ENCODE assay signal across 9 cellular contexts in the genomic region with DNA sequence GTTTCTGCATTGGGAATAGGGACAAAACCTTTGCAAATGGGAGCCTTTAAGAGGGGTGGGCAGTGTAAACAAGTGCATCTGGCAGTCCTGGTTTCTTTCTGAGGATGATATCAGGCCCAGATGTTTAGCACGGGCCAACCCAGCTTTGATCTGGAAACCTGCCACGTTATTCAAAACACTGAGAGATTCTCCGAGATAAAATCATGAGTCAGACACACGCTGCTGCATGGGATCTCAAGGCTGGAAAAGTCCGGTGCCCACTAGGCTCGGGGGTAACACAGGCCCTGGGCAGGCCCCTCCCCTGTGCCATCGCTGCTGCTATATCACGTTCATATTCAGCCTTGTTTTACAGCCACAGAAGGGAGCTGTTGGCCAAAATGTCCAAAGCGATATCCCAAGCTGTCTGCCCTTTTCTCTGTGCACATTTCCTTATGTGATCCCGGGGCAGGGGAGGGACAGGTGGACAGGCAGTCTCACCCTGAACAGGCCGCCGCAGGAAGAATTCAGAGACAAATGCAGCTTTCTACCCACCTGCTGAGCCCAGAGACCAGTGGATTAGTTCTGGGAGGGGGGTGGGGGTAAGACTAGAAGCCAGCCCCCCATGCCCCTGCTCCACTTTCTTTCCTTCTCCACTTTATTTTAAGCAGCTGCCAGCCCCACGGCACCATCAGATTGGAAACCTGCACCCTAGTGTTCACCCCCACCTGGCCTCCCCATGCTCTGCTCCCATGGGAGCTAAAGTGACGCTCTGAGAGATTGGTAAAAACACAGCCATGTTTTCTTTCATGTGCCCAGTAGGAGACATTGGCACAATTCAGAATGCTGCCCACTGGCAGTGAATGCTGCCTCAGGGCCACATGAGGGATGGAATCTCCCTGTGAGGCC.
DNase-seq lines count a peak whose midpoint lies in the region; ATAC-seq, FAIRE-seq and TF ChIP-seq lines count a peak whose summit lies in the region.
"Had no signal": no experiment of that assay in that cellular context is flagged by ENCODE, and none has a peak within 500 bp of the region (broad histone marks: within the 10 kb centered on the region; RNA-seq: fewer than 3 reads in every experiment).

No MANE protein-coding gene starts in this region.

- no peak overlapping the region for H2AFZ ChIP-seq in fibroblast of lung (ENCODE audit: low read length)

- H3K27ac Mint-ChIP-seq in naive thymus-derived CD4-positive, alpha-beta T cell = no peak overlapping the region
- H3K27ac Mint-ChIP-seq: T-helper 1 cell treated with Interleukin-12 subunit alpha and Interleukin-12 subunit beta and Interleukin-4 antibody, amounts not matched to agents 30 μg/mL and 1 μg/mL, for 36 hours had no signal

- H3K27me3 Mint-ChIP-seq in naive thymus-derived CD4-positive, alpha-beta T cell = peaks cover 4 to 13% (median 7%) of the 10 kb centered on the region in 5 donors

- TF ChIP-seq CTCF in RWPE1 (conservative IDR thresholded peaks at IDR 0.05; ENCODE audit: low read depth) (no peak), fibroblast of lung (conservative IDR thresholded peaks at IDR 0.05 in 1 of 2, IDR thresholded peaks at IDR 0.05 in 1 of 2; ENCODE audit: low read depth in 1 of 2, low read length in 2 of 2) (no peak), pancreas (IDR thresholded peaks at IDR 0.05) (no peak)

- no peaks in the 10 kb centered on the region for H3K79me2 ChIP-seq in fibroblast of lung (ENCODE audit: control insufficient read depth, insufficient read depth, low read length)

- no peak for FAIRE-seq in pancreas (lab: Jason Lieb, UNC)

- peaks cover 0 to 3% (median 0%) of the 10 kb centered on the region in 7 donors for H3K4me1 Mint-ChIP-seq in naive thymus-derived CD4-positive, alpha-beta T cell

- no peaks in the 10 kb centered on the region for H3K9me3 ChIP-seq in fibroblast of lung (ENCODE audit: control insufficient read depth, insufficient read depth, low read depth, low read length)
- no peaks in the 10 kb centered on the region for H3K9me3 ChIP-seq in pancreas
- no peaks in the 10 kb centered on the region for H3K9me3 ChIP-seq in naive thymus-derived CD4-positive, alpha-beta T cell (ENCODE audit: control insufficient read depth in 2 of 3, low read length in 3 of 3)

- H3K36me3 ChIP-seq in fibroblast of lung (ENCODE audit: control insufficient read depth, insufficient read depth, low read length) = no peaks in the 10 kb centered on the region
- H3K36me3 ChIP-seq in pancreas = no peaks in the 10 kb centered on the region
- H3K36me3 ChIP-seq in naive thymus-derived CD4-positive, alpha-beta T cell (ENCODE audit: control insufficient read depth in 2 of 3, insufficient read depth in 3 of 3, low read length in 3 of 3) = no peaks in the 10 kb centered on the region

- 52 to 53% methylated on average over 14 of the region's 14 CpGs for WGBS in pancreas, 2 donors

- no peak overlapping the region for H3K4me3 ChIP-seq in fibroblast of lung (replicated peaks in 1 of 4; ENCODE audit: control extremely low read depth in 1 of 4, insufficient read depth in 1 of 4, low read depth in 3 of 4, low read length in 4 of 4)
- H3K4me3 ChIP-seq in pancreas = no peak overlapping the region
- no peak overlapping the region for H3K4me3 ChIP-seq in naive thymus-derived CD4-positive, alpha-beta T cell (ENCODE audit: low read length)

- intact Hi-C loops in pancreas (cut with DNase I) = no loop called here
- intact Hi-C loops in naive thymus-derived CD4-positive, alpha-beta T cell (cut with micrococcal nuclease) = no loop called here

- H3K4me3 Mint-ChIP-seq in naive thymus-derived CD4-positive, alpha-beta T cell = no peak overlapping the region
- H3K4me3 Mint-ChIP-seq: T-helper 1 cell treated with Interleukin-12 subunit alpha and Interleukin-12 subunit beta and Interleukin-4 antibody, amounts not matched to agents 30 μg/mL and 1 μg/mL, for 36 hours had no signal

- H4K20me1 ChIP-seq in fibroblast of lung (ENCODE audit: control insufficient read depth, extremely low read depth, insufficient read depth, low read length) = no peaks in the 10 kb centered on the region

- ATAC-seq in pancreas (peak in 3 of 4 donors; percentile 59 to 67 (median 67)), GM18505 (IDR thresholded peaks at IDR 0.05; ENCODE audit: unreplicated experiment) (no peak)
- no peak for ATAC-seq in naive thymus-derived CD4-positive, alpha-beta T cell

- no peak overlapping the region for H3K9ac ChIP-seq in fibroblast of lung (ENCODE audit: insufficient read depth, low read length)

- H3K27me3 ChIP-seq in fibroblast of lung (ENCODE audit: control insufficient read depth, insufficient read depth, low read length) (no peaks in the 10 kb centered on the region), pancreas (no peaks in the 10 kb centered on the region)
- H3K27me3 ChIP-seq in naive thymus-derived CD4-positive, alpha-beta T cell (ENCODE audit: control insufficient read depth in 2 of 2, insufficient read depth in 2 of 2, low read length in 2 of 2) = no peaks in the 10 kb centered on the region

- POLR2A ChIA-PET in RWPE1 (lab: Yijun Ruan, JAX; ENCODE audit: low non-redundant PET) = interaction anchor here (0.6 kb wide), 1 partner anchor 114 kb away, joined by 4 read pairs; no protein-coding TSS in a partner anchor
- POLR2A ChIA-PET in naive thymus-derived CD4-positive, alpha-beta T cell (lab: Charles Lee) = no interaction called here

- H3K36me3 Mint-ChIP-seq in naive thymus-derived CD4-positive, alpha-beta T cell = no peaks in the 10 kb centered on the region

- no peak overlapping the region for H3K4me2 ChIP-seq in fibroblast of lung (ENCODE audit: extremely low read depth, insufficient read depth, low read length)

- CTCF ChIA-PET in RWPE1 (lab: Yijun Ruan, JAX) = interaction anchor here (0.8 kb wide), 1 partner anchor 33 kb away, joined by 5 read pairs; no protein-coding TSS in a partner anchor
- CTCF ChIA-PET in naive thymus-derived CD4-positive, alpha-beta T cell (lab: Charles Lee) = no interaction called here

- peaks cover 0 to 2% (median 0%) of the 10 kb centered on the region in 11 donors for H3K9me3 Mint-ChIP-seq in naive thymus-derived CD4-positive, alpha-beta T cell
- H3K9me3 Mint-ChIP-seq: T-helper 1 cell treated with Interleukin-12 subunit alpha and Interleukin-12 subunit beta and Interleukin-4 antibody, amounts not matched to agents 30 μg/mL and 1 μg/mL, for 36 hours had no signal

- DNase-seq in EL = peak; percentile 80
- peak; percentile 30 for DNase-seq in RWPE1 (ENCODE audit: low spot score)
- DNase-seq in fibroblast of lung (ENCODE audit: low read depth in 2 of 2) = peak; percentile 55 to 79
- peak in 1 of 6 donors; percentile 16 for DNase-seq in pancreas
- no peak for DNase-seq in naive thymus-derived CD4-positive, alpha-beta T cell
- DNase-seq in activated CD4-positive, alpha-beta T cell treated with anti-CD3 and anti-CD28 coated beads, Interleukin-2, amount 50 U/mL, for 1 hour = no peak
- DNase-seq in stimulated activated CD4-positive, alpha-beta T cell treated with anti-CD3 and anti-CD28 coated beads, Interleukin-1b, Interleukin-23, amount 100 ng/mL, for 48 hours = no peak

- peaks cover 3% of the 10 kb centered on the region for H3K4me1 ChIP-seq in fibroblast of lung (ENCODE audit: control insufficient read depth, extremely low read depth, insufficient read depth, low read length)
- no peaks in the 10 kb centered on the region for H3K4me1 ChIP-seq in pancreas
- no peaks in the 10 kb centered on the region for H3K4me1 ChIP-seq in naive thymus-derived CD4-positive, alpha-beta T cell (ENCODE audit: control insufficient read depth in 2 of 2, insufficient read depth in 2 of 2, low read length in 2 of 2)

- H3K27ac ChIP-seq in RWPE1 (no peak overlapping the region), fibroblast of lung (ENCODE audit: insufficient read depth, low read length) (no peak overlapping the region), pancreas (no peak overlapping the region)
- no peak overlapping the region for H3K27ac ChIP-seq in naive thymus-derived CD4-positive, alpha-beta T cell (ENCODE audit: low read depth, low read length)

- no peak for TF ChIP-seq POLR2A in GM18505 (IDR thresholded peaks at IDR 0.05; ENCODE audit: borderline replicate concordance, extremely low read depth, insufficient read depth, insufficient read length)

Comparison
In these comparisons a context has a peak if more than half of its experiments do, and no peak if none do; other contexts are left out.
1. DNase-seq: peak in EL (single experiment), RWPE1 (single experiment) and fibroblast of lung (2 of 2); none in naive thymus-derived CD4-positive, alpha-beta T cell (0 of 9), activated CD4-positive, alpha-beta T cell treated with anti-CD3 and anti-CD28 coated beads, Interleukin-2, amount 50 U/mL, for 1 hour (single experiment) and stimulated activated CD4-positive, alpha-beta T cell treated with anti-CD3 and anti-CD28 coated beads, Interleukin-1b, Interleukin-23, amount 100 ng/mL, for 48 hours (single experiment).
2. ATAC-seq: peak in pancreas (3 of 4); none in naive thymus-derived CD4-positive, alpha-beta T cell (single experiment) and GM18505 (single experiment).